Comparison of ENCODE assay signal across 16 cellular contexts in the genomic region with DNA sequence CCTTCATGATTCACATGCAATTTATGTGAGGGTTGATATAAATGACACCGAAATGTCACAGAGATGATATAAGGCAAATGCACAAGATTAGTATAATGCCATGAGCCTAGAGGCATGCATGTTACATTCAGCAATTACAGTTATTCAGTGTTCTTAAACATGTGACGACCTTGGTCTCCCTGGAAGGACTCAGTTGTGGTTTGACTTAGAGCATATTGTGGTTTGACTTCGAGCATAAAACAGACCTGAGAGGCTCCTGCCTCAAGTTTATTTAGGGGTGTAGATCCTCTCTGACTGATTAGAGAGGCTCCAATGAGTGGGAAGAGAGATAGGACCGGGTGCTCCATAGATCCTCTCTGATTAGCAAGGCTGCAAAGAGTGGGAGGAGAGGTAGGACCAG.
DNase-seq lines count a peak whose midpoint lies in the region; ATAC-seq and TF ChIP-seq lines count a peak whose summit lies in the region.
"Had no signal": no experiment of that assay in that cellular context is flagged by ENCODE, and none has a peak within 500 bp of the region (broad histone marks: within the 10 kb centered on the region; RNA-seq: fewer than 3 reads in every experiment).

No MANE protein-coding gene starts in this region.

- ATAC-seq in activated naive CD8-positive, alpha-beta T cell treated with anti-CD3 and anti-CD28 coated beads, Interleukin-2, amount 50 U/mL, for 24 hours: no peak
- no peak for ATAC-seq in HG03159 (IDR thresholded peaks at IDR 0.05; ENCODE audit: unreplicated experiment)
- no peak for ATAC-seq in HG03460 (IDR thresholded peaks at IDR 0.05; ENCODE audit: unreplicated experiment)

- H3K36me3 Mint-ChIP-seq in activated naive CD8-positive, alpha-beta T cell: no peaks in the 10 kb centered on the region
- no peaks in the 10 kb centered on the region for H3K36me3 Mint-ChIP-seq in activated naive CD8-positive, alpha-beta T cell treated with anti-CD3 and anti-CD28 coated beads, Interleukin-2, amount 50 U/mL, for 24 hours (ENCODE audit: low read depth)
- H3K36me3 Mint-ChIP-seq: CD4-positive, alpha-beta memory T cell had no signal

- peak overlapping the region; percentile 8 for H3K4me3 Mint-ChIP-seq in activated naive CD8-positive, alpha-beta T cell
- H3K4me3 Mint-ChIP-seq in activated naive CD8-positive, alpha-beta T cell treated with anti-CD3 and anti-CD28 coated beads, Interleukin-2, amount 50 U/mL, for 24 hours: no peak overlapping the region
- H3K4me3 Mint-ChIP-seq: B cell; CD4-positive, alpha-beta memory T cell had no signal

- H3K79me2 ChIP-seq in MM.1S (ENCODE audit: low read length): no peaks in the 10 kb centered on the region

- no peaks in the 10 kb centered on the region for H4K20me1 ChIP-seq in MM.1S (ENCODE audit: insufficient read depth, low read length)

- H3K9me3 Mint-ChIP-seq in activated naive CD8-positive, alpha-beta T cell (ENCODE audit: low read depth): peaks cover 11% of the 10 kb centered on the region
- H3K9me3 Mint-ChIP-seq in activated naive CD8-positive, alpha-beta T cell treated with anti-CD3 and anti-CD28 coated beads, Interleukin-2, amount 50 U/mL, for 24 hours: peaks cover 11% of the 10 kb centered on the region

- no peak overlapping the region for H3K9ac ChIP-seq in MM.1S (ENCODE audit: low read length)

- peaks cover 21% of the 10 kb centered on the region for H3K4me1 ChIP-seq in MM.1S (ENCODE audit: low read length)

- H2AFZ ChIP-seq in MM.1S (ENCODE audit: low read length): no peak overlapping the region

- no peak overlapping the region for H3K4me2 ChIP-seq in MM.1S (ENCODE audit: low read depth, low read length)

- no peak for DNase-seq in activated naive CD8-positive, alpha-beta T cell treated with anti-CD3 and anti-CD28 coated beads, Interleukin-2, amount 50 U/mL, for 24 hours
- DNase-seq in MM.1S (peak; percentile 33), amniotic epithelial cell (ENCODE audit: low read depth) (peak; percentile 2), NCI-H1092 (lab: John Stamatoyannopoulos, UW) (no peak)
- DNase-seq: C1 segment of cervical spinal cord; CD4-positive, alpha-beta memory T cell; COR-L47; DMS153; DMS79 treated with DMSO at 0.1 percent for 48 hours; GDM1; HCEC 1CT; IMR-90 had no signal

- H3K9me3 ChIP-seq in MM.1S (replicated peaks; ENCODE audit: insufficient read depth, low read length): no peaks in the 10 kb centered on the region

- H3K27me3 ChIP-seq in MM.1S (replicated peaks; ENCODE audit: insufficient read depth, low read length): no peaks in the 10 kb centered on the region

- H3F3A ChIP-seq in MM.1S (ENCODE audit: insufficient read depth, low read length): no peaks in the 10 kb centered on the region

- H3K27ac ChIP-seq in MM.1S (ENCODE audit: low read length): no peak overlapping the region

- peaks cover 14% of the 10 kb centered on the region for H3K4me1 Mint-ChIP-seq in activated naive CD8-positive, alpha-beta T cell (ENCODE audit: low read depth)
- H3K4me1 Mint-ChIP-seq in activated naive CD8-positive, alpha-beta T cell treated with anti-CD3 and anti-CD28 coated beads, Interleukin-2, amount 50 U/mL, for 24 hours: no peaks in the 10 kb centered on the region
- H3K4me1 Mint-ChIP-seq: B cell; CD4-positive, alpha-beta memory T cell had no signal

- no peak overlapping the region for H3K4me3 ChIP-seq in MM.1S (ENCODE audit: low read length)

- H3K27ac Mint-ChIP-seq in activated naive CD8-positive, alpha-beta T cell: no peak overlapping the region
- H3K27ac Mint-ChIP-seq in activated naive CD8-positive, alpha-beta T cell treated with anti-CD3 and anti-CD28 coated beads, Interleukin-2, amount 50 U/mL, for 24 hours: no peak overlapping the region
- H3K27ac Mint-ChIP-seq: B cell; CD4-positive, alpha-beta memory T cell had no signal

- no peaks in the 10 kb centered on the region for H3K27me3 Mint-ChIP-seq in activated naive CD8-positive, alpha-beta T cell
- H3K27me3 Mint-ChIP-seq in activated naive CD8-positive, alpha-beta T cell treated with anti-CD3 and anti-CD28 coated beads, Interleukin-2, amount 50 U/mL, for 24 hours: no peaks in the 10 kb centered on the region
- H3K27me3 Mint-ChIP-seq: B cell; CD4-positive, alpha-beta memory T cell had no signal

- no peak for TF ChIP-seq CTCF in MM.1S (IDR thresholded peaks at IDR 0.05; ENCODE audit: low read length)

- H3K9me2 ChIP-seq in MM.1S (replicated peaks; ENCODE audit: insufficient read depth, low read length): no peaks in the 10 kb centered on the region; the same call in 1 of the 2 replicates

- no peaks in the 10 kb centered on the region for H3K36me3 ChIP-seq in MM.1S (replicated peaks; ENCODE audit: insufficient read depth, low read length)

Comparison
In these comparisons a context has a peak if more than half of its experiments do, and no peak if none do; other contexts are left out.
1. DNase-seq: peak in MM.1S (single experiment) and amniotic epithelial cell (single experiment); none in activated naive CD8-positive, alpha-beta T cell treated with anti-CD3 and anti-CD28 coated beads, Interleukin-2, amount 50 U/mL, for 24 hours (single experiment) and NCI-H1092 (single experiment).